In the genomic region with DNA sequence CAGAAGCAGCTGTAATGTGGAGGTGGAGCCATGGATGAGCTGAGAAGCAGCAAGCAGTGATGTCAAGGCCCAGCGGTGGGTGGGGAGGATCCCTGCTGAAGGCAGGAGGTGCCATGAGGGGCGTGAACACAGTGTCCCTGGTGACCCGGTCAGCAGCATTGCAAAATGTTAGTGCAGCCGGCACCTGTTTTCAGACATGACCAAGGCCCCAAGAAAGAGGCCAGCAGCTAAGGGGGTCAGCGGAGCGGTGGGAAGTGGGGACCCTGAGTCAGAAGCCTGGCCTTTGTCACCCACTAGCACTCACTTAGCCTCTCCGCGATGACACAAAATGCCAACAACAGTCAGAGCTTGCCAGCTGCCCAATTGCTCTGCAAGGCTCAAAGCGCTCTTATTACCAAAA, we compare ENCODE assay signal across 21 cellular contexts. TPM values are rescaled to one million over a fixed set of nuclear protein-coding genes. Genes with fewer than 3 reads are reported as not detected.
A peak's percentile ranks its signal among the peaks of the same experiment; 100 is the strongest.
DNase-seq lines count a peak whose midpoint lies in the region; ATAC-seq and TF ChIP-seq lines count a peak whose summit lies in the region.
"Had no signal": no experiment of that assay in that cellular context is flagged by ENCODE, and none has a peak within 500 bp of the region (broad histone marks: within the 10 kb centered on the region; RNA-seq: fewer than 3 reads in every experiment).

No MANE protein-coding gene starts in this region.

- H3K27me3 Mint-ChIP-seq in natural killer cell treated with Interleukin-12 subunit alpha and Interleukin-12 subunit beta and Interleukin-15 and Interleukin-18, amount 100 ng/mL, for 72 hours: peaks cover 0 to under 1% of the 10 kb centered on the region in 2 donors
- H3K27me3 Mint-ChIP-seq in natural killer cell (ENCODE audit: low read depth in 2 of 2): no peaks in the 10 kb centered on the region
- H3K27me3 Mint-ChIP-seq: B cell; CD8-positive, alpha-beta memory T cell; IgD-negative memory B cell had no signal

- no peak overlapping the region for H3K27ac Mint-ChIP-seq in natural killer cell treated with Interleukin-12 subunit alpha and Interleukin-12 subunit beta and Interleukin-15 and Interleukin-18, amount 100 ng/mL, for 72 hours
- H3K27ac Mint-ChIP-seq in natural killer cell: no peak overlapping the region
- H3K27ac Mint-ChIP-seq: B cell, IgD-negative memory B cell had no signal

- peaks cover 9 to 11% of the 10 kb centered on the region in 2 donors for H3K4me1 Mint-ChIP-seq in natural killer cell treated with Interleukin-12 subunit alpha and Interleukin-12 subunit beta and Interleukin-15 and Interleukin-18, amount 100 ng/mL, for 72 hours (ENCODE audit: low read depth in 2 of 2)
- H3K4me1 Mint-ChIP-seq in natural killer cell: peaks cover 7 to 19% of the 10 kb centered on the region in 2 donors

- no peaks in the 10 kb centered on the region for H3K36me3 ChIP-seq in osteoblast (ENCODE audit: insufficient read depth, low read length)

- H3K79me2 ChIP-seq in osteoblast (ENCODE audit: insufficient read depth, low read length): no peaks in the 10 kb centered on the region

- no peaks in the 10 kb centered on the region for H3K9me3 ChIP-seq in osteoblast (ENCODE audit: low read depth, low read length)

- H3K4me1 ChIP-seq in osteoblast (ENCODE audit: insufficient read depth, low read length): peaks cover 21% of the 10 kb centered on the region

- intact Hi-C loops in natural killer cell (cut with micrococcal nuclease): loop anchor here (5.0 kb wide), 3 partner anchors 34 to 584 kb away; no protein-coding TSS in a partner anchor

- no peaks in the 10 kb centered on the region for H3K27me3 ChIP-seq in osteoblast (ENCODE audit: insufficient read depth, low read length)

- peaks cover 12% of the 10 kb centered on the region for H3K36me3 Mint-ChIP-seq in natural killer cell treated with Interleukin-12 subunit alpha and Interleukin-12 subunit beta and Interleukin-15 and Interleukin-18, amount 100 ng/mL, for 72 hours
- no peaks in the 10 kb centered on the region for H3K36me3 Mint-ChIP-seq in natural killer cell
- H3K36me3 Mint-ChIP-seq: IgD-negative memory B cell had no signal

- H4K20me1 ChIP-seq in osteoblast (ENCODE audit: insufficient read depth, low read length): no peaks in the 10 kb centered on the region

- peak; percentile 53 for DNase-seq in natural killer cell treated with Interleukin-12 subunit alpha and Interleukin-12 subunit beta and Interleukin-15 and Interleukin-18, amount 100 ng/mL, for 72 hours (ENCODE audit: low spot score)
- DNase-seq in natural killer cell: no peak
- DNase-seq in coronary artery (ENCODE audit: low spot score): peak; percentile 67
- DNase-seq in osteoblast (ENCODE audit: insufficient read length, low spot score, missing footprints): peak; percentile 59
- no peak for DNase-seq in stimulated activated CD4-positive, alpha-beta T cell treated with anti-CD3 and anti-CD28 coated beads, Interleukin-4, amount 100 ng/mL, for 24 hours
- no peak for DNase-seq in Ammon's horn (ENCODE audit: low spot score)
- DNase-seq in SW 1271 (lab: John Stamatoyannopoulos, UW): no peak
- DNase-seq: CD8-positive, alpha-beta memory T cell; DMS 273 treated with DMSO at 0.1 percent for 48 hours; DND-41; MM.1S; NCI-H2029; NCI-H446; NCI-H524 treated with DMSO at 0.1 percent for 48 hours; NCI-H774; PC-3 had no signal

- H3K4me3 ChIP-seq in coronary artery (no peak overlapping the region), osteoblast (ENCODE audit: insufficient read depth, low read length) (no peak overlapping the region)

- TF ChIP-seq CTCF in natural killer cell (IDR thresholded peaks at IDR 0.05): no peak
- no peak for TF ChIP-seq CTCF in coronary artery (IDR thresholded peaks at IDR 0.05)
- no peak for TF ChIP-seq CTCF in osteoblast (IDR thresholded peaks at IDR 0.05; ENCODE audit: extremely low read depth, low read depth, low read length)

- H3K9me3 Mint-ChIP-seq in natural killer cell treated with Interleukin-12 subunit alpha and Interleukin-12 subunit beta and Interleukin-15 and Interleukin-18, amount 100 ng/mL, for 72 hours: peaks cover 9% of the 10 kb centered on the region
- H3K9me3 Mint-ChIP-seq in natural killer cell: peaks cover 4 to 8% of the 10 kb centered on the region in 2 donors

- H3K4me3 Mint-ChIP-seq in natural killer cell treated with Interleukin-12 subunit alpha and Interleukin-12 subunit beta and Interleukin-15 and Interleukin-18, amount 100 ng/mL, for 72 hours: no peak overlapping the region
- no peak overlapping the region for H3K4me3 Mint-ChIP-seq in natural killer cell
- H3K4me3 Mint-ChIP-seq: B cell had no signal

- H3K4me2 ChIP-seq in osteoblast (ENCODE audit: insufficient read depth, low read length): no peak overlapping the region
- H3K4me2 ChIP-seq: KMS-11 had no signal

- ATAC-seq in natural killer cell treated with Interleukin-12 subunit alpha and Interleukin-12 subunit beta and Interleukin-15 and Interleukin-18, amount 100 ng/mL, for 72 hours: no peak
- no peak for ATAC-seq in natural killer cell
- ATAC-seq: HCT116, PC-3 had no signal

- H2AFZ ChIP-seq in osteoblast (ENCODE audit: low read length): no peak overlapping the region

- H3K27ac ChIP-seq in coronary artery (peak overlapping the region; percentile 80 to 95), osteoblast (ENCODE audit: low read depth, low read length) (no peak overlapping the region)
- H3K27ac ChIP-seq: C4-2B, KMS-11 had no signal

RNA-seq across cellular contexts. Expression of a gene that starts 51.9 kb away (rescaled TPM):
- 10 to 100 TPM in 1 of 2 donors, 1 to 10 TPM in 1; 9.6 to 10.8 TPM for total RNA-seq in natural killer cell treated with Interleukin-12 subunit alpha and Interleukin-12 subunit beta and Interleukin-15 and Interleukin-18, amount 100 ng/mL, for 72 hours
- total RNA-seq in natural killer cell (10 to 100 TPM; 18.5 to 24.8 (median 19.8) TPM), osteoblast (5.6 and 6.2 TPM in 2 replicates)

Comparison
In these comparisons a context has a peak if more than half of its experiments do, and no peak if none do; other contexts are left out.
1. DNase-seq: peak in natural killer cell treated with Interleukin-12 subunit alpha and Interleukin-12 subunit beta and Interleukin-15 and Interleukin-18, amount 100 ng/mL, for 72 hours (single experiment), coronary artery (single experiment) and osteoblast (single experiment); none in natural killer cell (single experiment), stimulated activated CD4-positive, alpha-beta T cell treated with anti-CD3 and anti-CD28 coated beads, Interleukin-4, amount 100 ng/mL, for 24 hours (single experiment), Ammon's horn (single experiment) and SW 1271 (0 of 2).